In the genomic region with DNA sequence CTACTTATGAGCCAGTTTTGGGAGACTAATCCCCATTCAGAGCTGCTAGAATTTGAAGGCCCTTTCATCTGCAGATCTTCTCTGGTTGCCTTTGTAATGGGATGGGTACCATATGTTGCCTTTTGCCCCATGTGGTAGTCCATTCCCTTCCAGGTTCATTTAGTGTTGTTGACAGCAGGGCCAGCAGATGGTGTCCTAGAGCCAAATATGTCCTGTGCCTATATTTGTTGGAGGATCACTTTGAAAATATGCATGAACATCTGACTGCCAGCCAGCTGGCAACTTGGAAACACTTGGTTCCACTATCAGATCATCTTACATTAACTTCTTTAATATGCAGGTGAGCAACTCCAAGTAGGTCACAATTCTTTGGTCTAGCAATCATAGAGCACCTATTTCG, we compare ENCODE assay signal across 9 cellular contexts. TPM values are rescaled to one million over a fixed set of nuclear protein-coding genes. Genes with fewer than 3 reads are reported as not detected.
A peak's percentile ranks its signal among the peaks of the same experiment; 100 is the strongest.
DNase-seq lines count a peak whose midpoint lies in the region; ATAC-seq and TF ChIP-seq lines count a peak whose summit lies in the region.
"Had no signal": no experiment of that assay in that cellular context is flagged by ENCODE, and none has a peak within 500 bp of the region (broad histone marks: within the 10 kb centered on the region; RNA-seq: fewer than 3 reads in every experiment).

No MANE protein-coding gene starts in this region.

- intact Hi-C loops in natural killer cell (cut with micrococcal nuclease) = loop anchor here (1.0 kb wide), 2 partner anchors 624 to 674 kb away; no protein-coding TSS in a partner anchor

- peak; percentile 71 for TF ChIP-seq CTCF in natural killer cell (IDR thresholded peaks at IDR 0.05)
- peak; percentile 17 to 48 (median 28) for TF ChIP-seq CTCF in tibial nerve (IDR thresholded peaks at IDR 0.05)

- peaks cover 0 to 2% of the 10 kb centered on the region in 2 donors for H3K9me3 Mint-ChIP-seq in natural killer cell

- no peaks in the 10 kb centered on the region for H3K36me3 Mint-ChIP-seq in natural killer cell

- peaks cover 4 to 17% of the 10 kb centered on the region in 2 donors for H3K4me1 Mint-ChIP-seq in natural killer cell

- H3K27me3 Mint-ChIP-seq in natural killer cell (ENCODE audit: low read depth in 2 of 2) = peaks cover 0 to 5% of the 10 kb centered on the region in 2 donors

- H3K9me3 ChIP-seq in tibial nerve = peaks cover 0 to 3% (median 0%) of the 10 kb centered on the region in 4 donors

- no peaks in the 10 kb centered on the region for H3K4me1 ChIP-seq in tibial nerve

- no peaks in the 10 kb centered on the region for H3K36me3 ChIP-seq in tibial nerve

- H3K27me3 ChIP-seq in tibial nerve = no peaks in the 10 kb centered on the region

- H3K4me3 Mint-ChIP-seq in natural killer cell = no peak overlapping the region

- TF ChIP-seq EP300 in tibial nerve (IDR thresholded peaks at IDR 0.05) = no peak

- peak; percentile 58 for ATAC-seq in GM18861 (IDR thresholded peaks at IDR 0.05; ENCODE audit: unreplicated experiment)
- ATAC-seq in HG03196 (IDR thresholded peaks at IDR 0.05; ENCODE audit: unreplicated experiment) = peak; percentile 72
- peak; percentile 70 to 88 (median 86) for ATAC-seq in natural killer cell

- 82 to 89% methylated on average over 1 of the region's 1 CpG for WGBS in tibial nerve, 2 donors

- peak; percentile 80 for DNase-seq in AG20443 (ENCODE audit: low spot score)
- peak; percentile 85 to 93 for DNase-seq in NCI-H524 (lab: John Stamatoyannopoulos, UW)
- DNase-seq in activated CD4-positive, alpha-beta T cell treated with anti-CD3 and anti-CD28 coated beads, Interleukin-2, amount 50 U/mL, for 48 hours = peak; percentile 49 to 60
- DNase-seq in epithelial cell of prostate (ENCODE audit: low read depth, low spot score) = peak; percentile 29
- peak; percentile 42 for DNase-seq in natural killer cell
- peak in 1 of 2 donors; percentile 43 for DNase-seq in tibial nerve (ENCODE audit: low spot score in 2 of 2)

- H3K4me3 ChIP-seq in tibial nerve = no peak overlapping the region
- H3K4me3 ChIP-seq: skin epidermis had no signal

- no peak for TF ChIP-seq POLR2A in tibial nerve (IDR thresholded peaks at IDR 0.05)

- no peak overlapping the region for H3K27ac ChIP-seq in epithelial cell of prostate
- no peak overlapping the region for H3K27ac ChIP-seq in tibial nerve
- H3K27ac ChIP-seq: skin epidermis had no signal

- H3K27ac Mint-ChIP-seq in natural killer cell = no peak overlapping the region

RNA-seq across cellular contexts. Expression of gene CFAP299, which starts 30.4 kb away (rescaled TPM):
- total RNA-seq in natural killer cell = not detected
- under 1 TPM in 3 of 4 donors, not detected in 1; under 0.01 to 0.87 (median 0.39) TPM for total RNA-seq in tibial nerve
